15 cellular contexts compared by ENCODE assay signal in genomic region chr12:45427042-45427441, GRCh38.
DNase-seq lines count a peak whose midpoint lies in the region; ATAC-seq and TF ChIP-seq lines count a peak whose summit lies in the region.
"Had no signal": no experiment of that assay in that cellular context is flagged by ENCODE, and none has a peak within 500 bp of the region (broad histone marks: within the 10 kb centered on the region; RNA-seq: fewer than 3 reads in every experiment).

No MANE protein-coding gene starts in this region.

- no peak overlapping the region for H2AFZ ChIP-seq in OCI-LY3 (ENCODE audit: low read depth, low read length)
- H2AFZ ChIP-seq: GM23338 had no signal

- peak overlapping the region; percentile 37 for H3K4me2 ChIP-seq in OCI-LY3 (ENCODE audit: low read length)
- H3K4me2 ChIP-seq: BLaER1 treated with 17β-estradiol and CSF1 and Interleukin-3, amounts not matched to agents 10 nM and 100 nM; GM23338 had no signal

- H3K4me1 Mint-ChIP-seq in endothelial cell (ENCODE audit: unreplicated experiment) (no peaks in the 10 kb centered on the region), nephron progenitor cell (peaks cover 13% of the 10 kb centered on the region)

- ATAC-seq in HG02885 (IDR thresholded peaks at IDR 0.05; ENCODE audit: poor library complexity, unreplicated experiment): no peak
- ATAC-seq: GM23338 had no signal

- H3K27me3 Mint-ChIP-seq in endothelial cell (ENCODE audit: unreplicated experiment): peaks cover 7% of the 10 kb centered on the region
- H3K27me3 Mint-ChIP-seq in nephron progenitor cell (ENCODE audit: low read depth, poor library complexity): no peaks in the 10 kb centered on the region
- H3K27me3 Mint-ChIP-seq: CD4-positive, alpha-beta T cell had no signal

- H3K36me3 Mint-ChIP-seq in endothelial cell (ENCODE audit: low read depth, unreplicated experiment): peaks cover 38% of the 10 kb centered on the region
- peaks cover 82% of the 10 kb centered on the region for H3K36me3 Mint-ChIP-seq in nephron progenitor cell (ENCODE audit: low read depth)

- H3K9me3 Mint-ChIP-seq in endothelial cell (ENCODE audit: unreplicated experiment): no peaks in the 10 kb centered on the region
- H3K9me3 Mint-ChIP-seq in nephron progenitor cell: no peaks in the 10 kb centered on the region
- H3K9me3 Mint-ChIP-seq: CD4-positive, alpha-beta T cell; GM23338 had no signal

- H4K20me1 ChIP-seq in OCI-LY3 (ENCODE audit: insufficient read depth, low read length): no peaks in the 10 kb centered on the region
- H4K20me1 ChIP-seq: BLaER1 treated with 17β-estradiol and CSF1 and Interleukin-3, amounts not matched to agents 10 nM and 100 nM had no signal

- no peaks in the 10 kb centered on the region for H3K9me3 ChIP-seq in OCI-LY3 (ENCODE audit: insufficient read depth, low read length)
- no peaks in the 10 kb centered on the region for H3K9me3 ChIP-seq in left ventricle myocardium inferior (replicated peaks)

- H3K4me3 ChIP-seq in OCI-LY3 (ENCODE audit: low read length): no peak overlapping the region
- H3K4me3 ChIP-seq in left ventricle myocardium inferior: no peak overlapping the region
- H3K4me3 ChIP-seq: BLaER1 treated with 17β-estradiol and CSF1 and Interleukin-3, amounts not matched to agents 10 nM and 100 nM; GM23338 had no signal

- peak overlapping the region; percentile 20 for H3K4me3 Mint-ChIP-seq in endothelial cell (ENCODE audit: unreplicated experiment)
- H3K4me3 Mint-ChIP-seq in nephron progenitor cell: no peak overlapping the region
- H3K4me3 Mint-ChIP-seq: CD4-positive, alpha-beta T cell; GM23338 had no signal

- H3K27me3 ChIP-seq in OCI-LY3 (ENCODE audit: low read depth, low read length) (no peaks in the 10 kb centered on the region), left ventricle myocardium inferior (ENCODE audit: low read depth) (no peaks in the 10 kb centered on the region)
- H3K27me3 ChIP-seq: BLaER1 treated with 17β-estradiol and CSF1 and Interleukin-3, amounts not matched to agents 10 nM and 100 nM had no signal

- no peak for DNase-seq in endothelial cell (ENCODE audit: low spot score)
- DNase-seq in left ventricle myocardium inferior: peak; percentile 20
- no peak for DNase-seq in nephron progenitor cell
- DNase-seq in OCI-M1 (lab: John Stamatoyannopoulos, UW): no peak
- DNase-seq in EL: no peak
- DNase-seq in GDM1 (lab: John Stamatoyannopoulos, UW): no peak
- DNase-seq: ACHN; Calu3; CD4-positive, alpha-beta T cell; DMS 273 treated with DMSO at 0.1 percent for 48 hours; H7 had no signal

- intact Hi-C loops in left ventricle myocardium inferior (cut with micrococcal nuclease): no loop called here

- no peaks in the 10 kb centered on the region for H3K79me2 ChIP-seq in OCI-LY3 (ENCODE audit: low read length)

- no peak overlapping the region for H3K27ac ChIP-seq in OCI-LY3 (ENCODE audit: low read length)
- peak overlapping the region; percentile 57 for H3K27ac ChIP-seq in left ventricle myocardium inferior (replicated peaks)
- H3K27ac ChIP-seq: BLaER1 treated with 17β-estradiol and CSF1 and Interleukin-3, amounts not matched to agents 10 nM and 100 nM had no signal

- no peak overlapping the region for H3K9ac ChIP-seq in OCI-LY3 (ENCODE audit: low read length)
- H3K9ac ChIP-seq: BLaER1 treated with 17β-estradiol and CSF1 and Interleukin-3, amounts not matched to agents 10 nM and 100 nM had no signal

- H3K4me1 ChIP-seq in OCI-LY3 (ENCODE audit: low read length) (peaks cover 64% of the 10 kb centered on the region), left ventricle myocardium inferior (peaks cover 5% of the 10 kb centered on the region)
- H3K4me1 ChIP-seq: BLaER1 treated with 17β-estradiol and CSF1 and Interleukin-3, amounts not matched to agents 10 nM and 100 nM had no signal

- H3K36me3 ChIP-seq in OCI-LY3 (replicated peaks; ENCODE audit: low read depth, low read length): peaks cover 6% of the 10 kb centered on the region
- H3K36me3 ChIP-seq in left ventricle myocardium inferior: peaks cover 90% of the 10 kb centered on the region

- H3K27ac Mint-ChIP-seq in endothelial cell (ENCODE audit: unreplicated experiment) (no peak overlapping the region), nephron progenitor cell (peak overlapping the region; percentile 33)
- H3K27ac Mint-ChIP-seq: CD4-positive, alpha-beta T cell; GM23338 had no signal

- TF ChIP-seq CTCF in OCI-LY3 (IDR thresholded peaks at IDR 0.05; ENCODE audit: low read depth, low read length) (no peak), endothelial cell (IDR thresholded peaks at IDR 0.05; ENCODE audit: unreplicated experiment) (no peak), left ventricle myocardium inferior (IDR thresholded peaks at IDR 0.05; ENCODE audit: borderline replicate concordance) (no peak), nephron progenitor cell (IDR thresholded peaks at IDR 0.05) (no peak)
